Comparison of ENCODE assay signal across 1 cellular context in the genomic region with DNA sequence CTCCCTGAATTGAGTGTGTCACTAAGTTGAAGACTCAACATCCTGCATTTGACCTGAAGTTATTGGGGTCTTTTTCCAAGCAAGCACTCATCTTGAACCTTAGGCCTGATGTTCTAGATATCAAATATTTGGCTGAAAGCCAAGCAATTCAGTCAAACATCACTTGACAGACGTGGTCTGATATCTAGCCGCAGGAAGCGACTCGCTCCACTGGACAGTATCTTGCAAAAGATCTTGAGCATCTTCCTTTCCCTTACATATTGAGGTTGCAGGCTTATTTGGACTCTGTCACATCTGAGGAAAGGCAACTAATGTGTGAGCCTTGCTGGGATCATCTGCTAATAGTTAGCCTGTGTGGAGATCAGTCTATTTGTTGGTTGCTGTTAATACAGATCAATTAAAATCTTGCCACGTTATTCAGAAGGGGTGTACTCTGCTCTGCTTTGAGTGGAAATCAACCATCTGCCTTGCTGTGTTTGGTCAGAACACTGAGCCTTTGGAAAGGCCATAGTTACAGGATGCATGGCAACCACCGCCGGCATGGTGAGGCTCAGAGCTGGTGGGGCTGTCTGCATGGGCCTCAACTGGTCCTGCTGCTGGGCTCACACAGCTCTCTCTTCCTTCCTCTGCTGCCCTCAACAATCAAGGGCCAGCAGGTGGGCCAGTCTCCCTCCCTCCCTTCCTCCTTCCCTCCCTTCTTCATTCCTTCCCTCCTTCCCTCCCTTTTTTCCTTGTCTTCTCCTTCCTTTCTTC.
TF ChIP-seq lines count a peak whose summit lies in the region.

No MANE protein-coding gene starts in this region.

TF ChIP-seq in GM23338, 12 proteins besides CTCF, POLR2A, EP300 and RAD21 (continued from another document):
- TF ChIP-seq REST (IDR thresholded peaks at IDR 0.05; ENCODE audit: unreplicated experiment): no peak
- no peak for TF ChIP-seq EZH2phosphoT487 (IDR thresholded peaks at IDR 0.05; ENCODE audit: unreplicated experiment)
